Comparison of ENCODE assay signal across 1 cellular context in genomic region chr7:84040365-84040764, GRCh38.
TF ChIP-seq lines count a peak whose summit lies in the region.

No MANE protein-coding gene starts in this region.

TF ChIP-seq in IMR-90, 13 proteins besides CTCF, POLR2A, EP300 and RAD21 (continued from another document):
- TF ChIP-seq, protein P1, sequence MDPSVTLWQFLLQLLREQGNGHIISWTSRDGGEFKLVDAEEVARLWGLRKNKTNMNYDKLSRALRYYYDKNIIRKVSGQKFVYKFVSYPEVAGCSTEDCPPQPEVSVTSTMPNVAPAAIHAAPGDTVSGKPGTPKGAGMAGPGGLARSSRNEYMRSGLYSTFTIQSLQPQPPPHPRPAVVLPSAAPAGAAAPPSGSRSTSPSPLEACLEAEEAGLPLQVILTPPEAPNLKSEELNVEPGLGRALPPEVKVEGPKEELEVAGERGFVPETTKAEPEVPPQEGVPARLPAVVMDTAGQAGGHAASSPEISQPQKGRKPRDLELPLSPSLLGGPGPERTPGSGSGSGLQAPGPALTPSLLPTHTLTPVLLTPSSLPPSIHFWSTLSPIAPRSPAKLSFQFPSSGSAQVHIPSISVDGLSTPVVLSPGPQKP (IDR thresholded peaks at IDR 0.05; ENCODE audit: borderline replicate concordance, low read depth, low read length): no peak
- TF ChIP-seq NFE2L2 (IDR thresholded peaks at IDR 0.05; ENCODE audit: low read depth, low read length): no peak
- TF ChIP-seq MAZ (IDR thresholded peaks at IDR 0.05; ENCODE audit: borderline replicate concordance, low read depth, low read length): no peak
- TF ChIP-seq RCOR1 (IDR thresholded peaks at IDR 0.05; ENCODE audit: insufficient replicate concordance, low read length): no peak
- TF ChIP-seq RFX5 (IDR thresholded peaks at IDR 0.05; ENCODE audit: low read depth, low read length): no peak
- TF ChIP-seq CEBPB (IDR thresholded peaks at IDR 0.05; ENCODE audit: low read depth, low read length): no peak
- TF ChIP-seq SMC3 (IDR thresholded peaks at IDR 0.05; ENCODE audit: low read depth, low read length): no peak
